8 cellular contexts compared by ENCODE assay signal in genomic region chr13:109790951-109791605, GRCh38. TPM values are rescaled to one million over a fixed set of nuclear protein-coding genes. Genes with fewer than 3 reads are reported as not detected.
DNase-seq lines count a peak whose midpoint lies in the region; ATAC-seq, FAIRE-seq and TF ChIP-seq lines count a peak whose summit lies in the region.

No MANE protein-coding gene starts in this region.

- no peak for ATAC-seq in HG03196 (IDR thresholded peaks at IDR 0.05; ENCODE audit: unreplicated experiment)

- DNase-seq in Daoy (ENCODE audit: low read depth), result peak; percentile 20
- peak; percentile 47 for DNase-seq in RCC 7860 (ENCODE audit: low spot score)
- peak; percentile 68 for DNase-seq in dedifferentiated amniotic fluid mesenchymal stem cell (ENCODE audit: extremely low spot score)
- no peak for DNase-seq in osteocyte (ENCODE audit: extremely low spot score, unreplicated experiment)
- DNase-seq in posterior vena cava (ENCODE audit: low spot score), result no peak
- DNase-seq in T1000 (lab: John Stamatoyannopoulos, UW), result no peak

- H3K27ac ChIP-seq in KOPT-K1 (ENCODE audit: low read depth, low read length, poor library complexity, severe bottlenecking), result peak overlapping the region; percentile 78

- peaks cover 20% of the 10 kb centered on the region for H3K4me1 Mint-ChIP-seq in osteocyte (ENCODE audit: unreplicated experiment)

- TF ChIP-seq CTCF in osteocyte (IDR thresholded peaks at IDR 0.05), result peak; percentile 72

- H3K27ac Mint-ChIP-seq in osteocyte (ENCODE audit: unreplicated experiment), result no peak overlapping the region

- no peaks in the 10 kb centered on the region for H3K9me3 ChIP-seq in KOPT-K1 (ENCODE audit: insufficient read depth, low read length, poor library complexity, severe bottlenecking)

- no peak overlapping the region for H3K4me3 Mint-ChIP-seq in osteocyte (ENCODE audit: unreplicated experiment)

- FAIRE-seq in RCC 7860 (lab: Jason Lieb, UNC), result peak; percentile 79

- H3K36me3 ChIP-seq in KOPT-K1 (ENCODE audit: insufficient read depth, low read length), result no peaks in the 10 kb centered on the region

- no peaks in the 10 kb centered on the region for H3K27me3 Mint-ChIP-seq in osteocyte (ENCODE audit: unreplicated experiment)

- no peaks in the 10 kb centered on the region for H3K36me3 Mint-ChIP-seq in osteocyte (ENCODE audit: unreplicated experiment)

- intact Hi-C loops in posterior vena cava (cut with DNase I), result no loop called here

- H3K9me3 Mint-ChIP-seq in osteocyte (ENCODE audit: unreplicated experiment), result no peaks in the 10 kb centered on the region

RNA-seq across cellular contexts. Expression of gene IRS2, which starts 4.7 kb away (rescaled TPM):
- total RNA-seq in Daoy (2014; rRNA removed; shearing (Covaris generic)), result 0.30 and 0.40 TPM in 2 replicates
- total RNA-seq in osteocyte (49.1 and 52.3 TPM in 2 replicates), posterior vena cava (10 to 100 TPM; 15.9 to 25.1 TPM)

Comparison
In these comparisons a context has a peak if more than half of its experiments do, and no peak if none do; other contexts are left out.
1. DNase-seq: peak in Daoy (single experiment), RCC 7860 (single experiment) and dedifferentiated amniotic fluid mesenchymal stem cell (single experiment); none in osteocyte (single experiment), posterior vena cava (single experiment) and T1000 (single experiment).
2. RNA of gene IRS2, which starts 4.7 kb away (total RNA-seq): 49.1 to 52.3 TPM in osteocyte and 15.9 to 25.1 TPM in posterior vena cava; 0.30 to 0.40 TPM in Daoy; every median in the first group is over 10 times any median in the second.